ENCODE assay signal across 1 cellular context in genomic region chr7:49635800-49636199, GRCh38.
TF ChIP-seq lines count a peak whose summit lies in the region.

No MANE protein-coding gene starts in this region.

TF ChIP-seq in H1, 55 proteins besides CTCF, POLR2A, EP300 and RAD21 (continued from another document):
- TF ChIP-seq ATF3 (IDR thresholded peaks at IDR 0.05; ENCODE audit: insufficient read depth, low read depth, low read length) = no peak
- no peak for TF ChIP-seq EZH2 (IDR thresholded peaks at IDR 0.05; ENCODE audit: low read depth, low read length, severe bottlenecking)
- TF ChIP-seq, protein P1, sequence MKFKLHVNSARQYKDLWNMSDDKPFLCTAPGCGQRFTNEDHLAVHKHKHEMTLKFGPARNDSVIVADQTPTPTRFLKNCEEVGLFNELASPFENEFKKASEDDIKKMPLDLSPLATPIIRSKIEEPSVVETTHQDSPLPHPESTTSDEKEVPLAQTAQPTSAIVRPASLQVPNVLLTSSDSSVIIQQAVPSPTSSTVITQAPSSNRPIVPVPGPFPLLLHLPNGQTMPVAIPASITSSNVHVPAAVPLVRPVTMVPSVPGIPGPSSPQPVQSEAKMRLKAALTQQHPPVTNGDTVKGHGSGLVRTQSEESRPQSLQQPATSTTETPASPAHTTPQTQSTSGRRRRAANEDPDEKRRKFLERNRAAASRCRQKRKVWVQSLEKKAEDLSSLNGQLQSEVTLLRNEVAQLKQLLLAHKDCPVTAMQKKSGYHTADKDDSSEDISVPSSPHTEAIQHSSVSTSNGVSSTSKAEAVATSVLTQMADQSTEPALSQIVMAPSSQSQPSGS (IDR thresholded peaks at IDR 0.05; ENCODE audit: low read length) = no peak
- TF ChIP-seq, protein P2, sequence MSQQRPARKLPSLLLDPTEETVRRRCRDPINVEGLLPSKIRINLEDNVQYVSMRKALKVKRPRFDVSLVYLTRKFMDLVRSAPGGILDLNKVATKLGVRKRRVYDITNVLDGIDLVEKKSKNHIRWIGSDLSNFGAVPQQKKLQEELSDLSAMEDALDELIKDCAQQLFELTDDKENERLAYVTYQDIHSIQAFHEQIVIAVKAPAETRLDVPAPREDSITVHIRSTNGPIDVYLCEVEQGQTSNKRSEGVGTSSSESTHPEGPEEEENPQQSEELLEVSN (IDR thresholded peaks at IDR 0.05) = no peak
TF ChIP-seq in H1: peak in this region for 0.
